In genomic region chr20:561437-562231, GRCh38 we compare ENCODE assay signal across 7 cellular contexts. TPM values are rescaled to one million over a fixed set of nuclear protein-coding genes. Genes with fewer than 3 reads are reported as not detected.
DNase-seq lines count a peak whose midpoint lies in the region; ATAC-seq and TF ChIP-seq lines count a peak whose summit lies in the region.

No MANE protein-coding gene starts in this region.

- H3K9me3 ChIP-seq in PC-9 (ENCODE audit: insufficient read depth, low read depth), result no peaks in the 10 kb centered on the region
- no peaks in the 10 kb centered on the region for H3K9me3 ChIP-seq in gastroesophageal sphincter
- H3K9me3 ChIP-seq in osteoblast (ENCODE audit: low read depth, low read length), result no peaks in the 10 kb centered on the region

- no TSS peak for BruUV-seq in PC-9 (replicated peaks; lab: Mats Ljungman, UMichigan)

- H3K27me3 Mint-ChIP-seq in activated T-helper 2 cell treated with anti-CD3 and anti-CD28 coated beads, Interferon-gamma antibody, Interleukin-2, Interleukin-4, amounts not matched to agents 10 μg/mL and 5 μg/mL and 100 μg/mL, durations not matched to agents 14 hours and 24 hours and 36 hours (ENCODE audit: low read depth), result peaks cover 5% of the 10 kb centered on the region

- H3K79me2 ChIP-seq in KMS-11 (ENCODE audit: insufficient read depth, low read depth), result no peaks in the 10 kb centered on the region
- no peaks in the 10 kb centered on the region for H3K79me2 ChIP-seq in PC-9 (ENCODE audit: low read depth)
- no peaks in the 10 kb centered on the region for H3K79me2 ChIP-seq in osteoblast (ENCODE audit: insufficient read depth, low read length)

- no peak for TF ChIP-seq EP300 in gastroesophageal sphincter (IDR thresholded peaks at IDR 0.05)

- no peak overlapping the region for H3K4me3 Mint-ChIP-seq in activated T-helper 2 cell treated with anti-CD3 and anti-CD28 coated beads, Interferon-gamma antibody, Interleukin-2, Interleukin-4, amounts not matched to agents 10 μg/mL and 5 μg/mL and 100 μg/mL, durations not matched to agents 14 hours and 24 hours and 36 hours (ENCODE audit: low read depth)

- no peaks in the 10 kb centered on the region for H3K4me1 Mint-ChIP-seq in activated T-helper 2 cell treated with anti-CD3 and anti-CD28 coated beads, Interferon-gamma antibody, Interleukin-2, Interleukin-4, amounts not matched to agents 10 μg/mL and 5 μg/mL and 100 μg/mL, durations not matched to agents 14 hours and 24 hours and 36 hours (ENCODE audit: low read depth)

- ATAC-seq in gastroesophageal sphincter (peak; percentile 66), HG03280 (IDR thresholded peaks at IDR 0.05; ENCODE audit: unreplicated experiment) (no peak)

- no peak overlapping the region for H3K9ac ChIP-seq in KMS-11

- POLR2A ChIA-PET in PC-9 (lab: Charles Lee; ENCODE audit: unreplicated experiment), result interaction anchor here (0.5 kb wide), 1 partner anchor 1647 kb away, joined by 8 read pairs; no protein-coding TSS in a partner anchor

- H3K4me2 ChIP-seq in KMS-11 (no peak overlapping the region), PC-9 (no peak overlapping the region), osteoblast (ENCODE audit: insufficient read depth, low read length) (no peak overlapping the region)

- no peaks in the 10 kb centered on the region for H3K9me3 Mint-ChIP-seq in activated T-helper 2 cell treated with anti-CD3 and anti-CD28 coated beads, Interferon-gamma antibody, Interleukin-2, Interleukin-4, amounts not matched to agents 10 μg/mL and 5 μg/mL and 100 μg/mL, durations not matched to agents 14 hours and 24 hours and 36 hours

- H3K4me1 ChIP-seq in KMS-11 (ENCODE audit: low read depth, poor library complexity, severe bottlenecking) (no peaks in the 10 kb centered on the region), PC-9 (replicated peaks; ENCODE audit: insufficient read depth) (no peaks in the 10 kb centered on the region), gastroesophageal sphincter (no peaks in the 10 kb centered on the region), osteoblast (ENCODE audit: insufficient read depth, low read length) (no peaks in the 10 kb centered on the region)

- no peaks in the 10 kb centered on the region for H3K36me3 ChIP-seq in KMS-11 (ENCODE audit: insufficient read depth)
- H3K36me3 ChIP-seq in PC-9 (ENCODE audit: low read depth), result no peaks in the 10 kb centered on the region
- no peaks in the 10 kb centered on the region for H3K36me3 ChIP-seq in gastroesophageal sphincter
- no peaks in the 10 kb centered on the region for H3K36me3 ChIP-seq in osteoblast (ENCODE audit: insufficient read depth, low read length)

- H4K20me1 ChIP-seq in KMS-11 (ENCODE audit: insufficient read depth) (no peaks in the 10 kb centered on the region), PC-9 (ENCODE audit: insufficient read depth) (no peaks in the 10 kb centered on the region), osteoblast (ENCODE audit: insufficient read depth, low read length) (no peaks in the 10 kb centered on the region)

- 0 out of 2 replicates have a peak overlapping the region, but pooled peaks have one; percentile 2 for H2AFZ ChIP-seq in KMS-11 (ENCODE audit: low read depth)
- no peak overlapping the region for H2AFZ ChIP-seq in PC-9
- no peak overlapping the region for H2AFZ ChIP-seq in osteoblast (ENCODE audit: low read length)

- H3K9me2 ChIP-seq in PC-9 (ENCODE audit: insufficient read depth), result no peaks in the 10 kb centered on the region

- no peak for TF ChIP-seq POLR2A in gastroesophageal sphincter (IDR thresholded peaks at IDR 0.05)

- no peaks in the 10 kb centered on the region for H3K27me3 ChIP-seq in KMS-11 (ENCODE audit: insufficient read depth, low read depth)
- H3K27me3 ChIP-seq in PC-9 (ENCODE audit: insufficient read depth, low read depth), result no peaks in the 10 kb centered on the region
- H3K27me3 ChIP-seq in gastroesophageal sphincter, result peaks cover 72% of the 10 kb centered on the region
- H3K27me3 ChIP-seq in osteoblast (ENCODE audit: insufficient read depth, low read length), result peaks cover 5% of the 10 kb centered on the region

- no peaks in the 10 kb centered on the region for H3F3A ChIP-seq in PC-9 (ENCODE audit: insufficient read depth, low read depth)

- H3K27ac ChIP-seq in KMS-11 (no peak overlapping the region), PC-9 (no peak overlapping the region), gastroesophageal sphincter (no peak overlapping the region), osteoblast (ENCODE audit: low read depth, low read length) (no peak overlapping the region)

- CTCF ChIA-PET in PC-9 (lab: Charles Lee), result interaction anchor here (0.9 to 1.3 kb wide), 3 partner anchors 84 to 208 kb away, joined by 4 to 6 read pairs (median 5); no protein-coding TSS in a partner anchor

- H3K36me3 Mint-ChIP-seq in activated T-helper 2 cell treated with anti-CD3 and anti-CD28 coated beads, Interferon-gamma antibody, Interleukin-2, Interleukin-4, amounts not matched to agents 10 μg/mL and 5 μg/mL and 100 μg/mL, durations not matched to agents 14 hours and 24 hours and 36 hours (ENCODE audit: low read depth), result no peaks in the 10 kb centered on the region

- 0 to 29% methylated on average over 4 to 10 of the region's 12 CpGs for WGBS in gastroesophageal sphincter (ENCODE audit: low coverage in 1 of 2), 2 donors

- intact Hi-C loops in PC-9 (cut with micrococcal nuclease; ENCODE audit: unreplicated experiment), result loop anchor here (1.0 to 5.0 kb wide), 7 partner anchors 84 to 395 kb away; partner anchors contain the start of gene SLC52A3
- intact Hi-C loops in activated T-helper 2 cell treated with anti-CD3 and anti-CD28 coated beads, Interferon-gamma antibody, Interleukin-2, Interleukin-4, amounts not matched to agents 10 μg/mL and 5 μg/mL and 100 μg/mL, durations not matched to agents 14 hours and 24 hours and 36 hours (cut with micrococcal nuclease), result loop anchor here (1.0 to 5.0 kb wide), 2 partner anchors 84 to 166 kb away; no protein-coding TSS in a partner anchor

- H3K4me3 ChIP-seq in GM12865 (ENCODE audit: low read depth, low read length), result no peak overlapping the region
- H3K4me3 ChIP-seq in KMS-11 (IDR thresholded peaks at IDR 0.05; ENCODE audit: insufficient read depth, low read depth, low read length), result no peak overlapping the region
- H3K4me3 ChIP-seq in PC-9, result no peak overlapping the region
- H3K4me3 ChIP-seq in gastroesophageal sphincter, result no peak overlapping the region
- no peak overlapping the region for H3K4me3 ChIP-seq in osteoblast (ENCODE audit: insufficient read depth, low read length)

- DNase-seq in GM12865 (ENCODE audit: low read depth), result peak; percentile 73
- peak in 1 of 2 experiments; percentile 73 for DNase-seq in PC-9
- peak; percentile 34 for DNase-seq in activated T-helper 2 cell treated with anti-CD3 and anti-CD28 coated beads, Interferon-gamma antibody, Interleukin-2, Interleukin-4, amounts not matched to agents 10 μg/mL and 5 μg/mL and 100 μg/mL, durations not matched to agents 14 hours and 24 hours and 36 hours (ENCODE audit: low spot score)
- DNase-seq in osteoblast (ENCODE audit: insufficient read length, low spot score, missing footprints), result peak; percentile 91

- TF ChIP-seq CTCF in GM12865 (IDR thresholded peaks at IDR 0.05; ENCODE audit: insufficient read depth, low read depth, low read length, missing control alignments) (peak; percentile 98), KMS-11 (conservative IDR thresholded peaks at IDR 0.05; ENCODE audit: low read depth, low read length) (peak; percentile 95), PC-9 (conservative IDR thresholded peaks at IDR 0.05) (peak; percentile 95), gastroesophageal sphincter (IDR thresholded peaks at IDR 0.05) (peak in 3 of 4 experiments; percentile 93 to 97 (median 94)), osteoblast (IDR thresholded peaks at IDR 0.05; ENCODE audit: extremely low read depth, low read depth, low read length) (peak; percentile 97)

- H3K27ac Mint-ChIP-seq in activated T-helper 2 cell treated with anti-CD3 and anti-CD28 coated beads, Interferon-gamma antibody, Interleukin-2, Interleukin-4, amounts not matched to agents 10 μg/mL and 5 μg/mL and 100 μg/mL, durations not matched to agents 14 hours and 24 hours and 36 hours, result no peak overlapping the region

RNA-seq across cellular contexts. Expression of gene CSNK2A1, which starts 18.0 kb away (rescaled TPM):
- total RNA-seq in PC-9 (2021) (187 and 222 TPM in 2 replicates), gastroesophageal sphincter (100 to 1,000 TPM in 2 of 4 donors, 10 to 100 TPM in 2; 69.1 to 109 (median 92.2) TPM), osteoblast (82.9 and 90.5 TPM in 2 replicates)
- total RNA-seq in activated T-helper 2 cell treated with anti-CD3 and anti-CD28 coated beads, Interferon-gamma antibody, Interleukin-2, Interleukin-4, amounts not matched to agents 10 μg/mL and 5 μg/mL and 100 μg/mL, durations not matched to agents 14 hours and 24 hours and 36 hours, result 160 and 169 TPM in 2 replicates

RNA-seq across cellular contexts. Expression of gene TCF15, which starts 48.5 kb away (rescaled TPM):
- total RNA-seq in PC-9 (2021), result not detected in 2 replicates
- total RNA-seq in activated T-helper 2 cell treated with anti-CD3 and anti-CD28 coated beads, Interferon-gamma antibody, Interleukin-2, Interleukin-4, amounts not matched to agents 10 μg/mL and 5 μg/mL and 100 μg/mL, durations not matched to agents 14 hours and 24 hours and 36 hours, result not detected in 2 replicates
- 1 to 10 TPM in 3 of 4 donors, not detected in 1; 3.0 to 6.6 (median 4.5) TPM for total RNA-seq in gastroesophageal sphincter
- total RNA-seq in osteoblast, result not detected in 2 replicates
